In the genomic region with DNA sequence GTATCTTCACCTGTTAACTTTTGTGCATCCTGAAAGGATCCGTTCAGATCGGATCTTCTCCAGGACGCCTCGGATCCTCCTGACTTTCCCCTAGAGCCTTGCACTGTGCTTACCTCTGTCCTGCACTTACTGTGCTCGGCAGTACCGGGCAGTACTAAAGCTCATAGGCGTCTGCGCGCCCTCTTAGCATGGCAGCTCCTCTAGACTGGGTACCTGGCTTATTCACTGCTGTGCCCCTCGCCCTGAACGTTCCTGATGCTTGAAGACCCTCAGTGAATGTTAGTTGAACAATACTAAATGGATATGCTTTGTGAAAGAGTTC, we compare ENCODE assay signal across 8 cellular contexts. TPM values are rescaled to one million over a fixed set of nuclear protein-coding genes. Genes with fewer than 3 reads are reported as not detected.
A peak's percentile ranks its signal among the peaks of the same experiment; 100 is the strongest.
DNase-seq lines count a peak whose midpoint lies in the region; ATAC-seq, FAIRE-seq and TF ChIP-seq lines count a peak whose summit lies in the region.

No MANE protein-coding gene starts in this region.

- CTCF ChIA-PET in Calu3 (lab: Charles Lee), result no interaction called here
- CTCF ChIA-PET in GM10248 (lab: Yijun Ruan, JAX), result interaction anchor here (1.0 kb wide), 1 partner anchor 33 kb away, joined by 3 read pairs; no protein-coding TSS in a partner anchor

- no peaks in the 10 kb centered on the region for H3K9me3 ChIP-seq in NT2/D1 (ENCODE audit: insufficient read depth, low read length)
- no peaks in the 10 kb centered on the region for H3K9me3 ChIP-seq in neural cell (ENCODE audit: low read length)

- POLR2A ChIA-PET in GM10248 (lab: Yijun Ruan, JAX), result no interaction called here

- no peak for TF ChIP-seq EP300 in neural cell (conservative IDR thresholded peaks at IDR 0.05; ENCODE audit: poor library complexity, severe bottlenecking)

- DNase-seq in Calu3 (no peak), NT2/D1 (ENCODE audit: low read depth, low spot score) (no peak), epithelial cell of proximal tubule (ENCODE audit: low read depth) (no peak), urothelium cell line (ENCODE audit: low spot score) (no peak), NCI-H345 (lab: John Stamatoyannopoulos, UW) (no peak), GM10248 (ENCODE audit: extremely low spot score) (no peak)

- H3K27me3 ChIP-seq in NT2/D1 (ENCODE audit: insufficient read depth, insufficient read length), result peaks cover 44% of the 10 kb centered on the region
- H3K27me3 ChIP-seq in neural cell (ENCODE audit: insufficient read depth, low read depth, low read length), result peaks cover 25% of the 10 kb centered on the region

- peak overlapping the region; percentile 85 for H2AFZ ChIP-seq in neural cell (ENCODE audit: low read depth, low read length)

- no peak for ATAC-seq in HG02870 (IDR thresholded peaks at IDR 0.05; ENCODE audit: unreplicated experiment)

- peak overlapping the region; percentile 49 for H3K4me2 ChIP-seq in neural cell (ENCODE audit: low read length)

- H3K4me3 ChIP-seq in NT2/D1 (ENCODE audit: insufficient read length, low read depth) (peak overlapping the region; percentile 54), epithelial cell of proximal tubule (ENCODE audit: low read depth, low read length) (peak overlapping the region; percentile 88), neural cell (ENCODE audit: low read length) (peak overlapping the region; percentile 73)

- intact Hi-C loops in Calu3 (cut with micrococcal nuclease; ENCODE audit: unreplicated experiment), result no loop called here

- H3K9ac ChIP-seq in NT2/D1 (ENCODE audit: insufficient read length, low read depth) (peak overlapping the region; percentile 61), neural cell (ENCODE audit: low read length) (peak overlapping the region; percentile 71)

- no peak for TF ChIP-seq CTCF in Calu3 (IDR thresholded peaks at IDR 0.05; ENCODE audit: unreplicated experiment)
- no peak for TF ChIP-seq CTCF in epithelial cell of proximal tubule (conservative IDR thresholded peaks at IDR 0.05; ENCODE audit: low read depth, low read length)
- no peak for TF ChIP-seq CTCF in neural cell (IDR thresholded peaks at IDR 0.05; ENCODE audit: poor library complexity, severe bottlenecking)
- no peak for TF ChIP-seq CTCF in GM10248 (IDR thresholded peaks at IDR 0.05; ENCODE audit: control extremely low read depth, extremely low read depth, low read depth, missing control alignments)

- peak overlapping the region; percentile 79 for H3K4me3 Mint-ChIP-seq in Calu3 (ENCODE audit: low read depth, unreplicated experiment)

- peak overlapping the region; percentile 32 for H3K27ac Mint-ChIP-seq in Calu3 (ENCODE audit: unreplicated experiment)

- H3K27me3 Mint-ChIP-seq in Calu3 (ENCODE audit: unreplicated experiment), result no peaks in the 10 kb centered on the region

- no peaks in the 10 kb centered on the region for H3F3A ChIP-seq in neural cell (ENCODE audit: insufficient read depth, low read length, poor library complexity, severe bottlenecking)

- BruUV-seq in Calu3 (replicated peaks; lab: Mats Ljungman, UMichigan), result no TSS peak

- H3K9me3 Mint-ChIP-seq in Calu3 (ENCODE audit: low read depth, unreplicated experiment), result no peaks in the 10 kb centered on the region

- H3K9me2 ChIP-seq in neural cell (ENCODE audit: insufficient read depth, low read length), result no peaks in the 10 kb centered on the region

- H3K36me3 Mint-ChIP-seq in Calu3 (ENCODE audit: insufficient read depth, unreplicated experiment), result peaks cover 17% of the 10 kb centered on the region

- no peaks in the 10 kb centered on the region for H3K4me1 ChIP-seq in NT2/D1 (ENCODE audit: insufficient read depth, insufficient read length)

- peaks cover 8% of the 10 kb centered on the region for H3K4me1 Mint-ChIP-seq in Calu3 (ENCODE audit: low read depth, unreplicated experiment)

- H4K20me1 ChIP-seq in neural cell (ENCODE audit: insufficient read depth), result no peaks in the 10 kb centered on the region

- no peak overlapping the region for H3K27ac ChIP-seq in neural cell (ENCODE audit: low read length)

- no peak for TF ChIP-seq RAD21 in neural cell (conservative IDR thresholded peaks at IDR 0.05)

- H3K36me3 ChIP-seq in NT2/D1 (ENCODE audit: insufficient read depth, insufficient read length, low read length) (no peaks in the 10 kb centered on the region), neural cell (ENCODE audit: insufficient read depth, low read length) (no peaks in the 10 kb centered on the region)

- no peak for FAIRE-seq in urothelium cell line (lab: Jason Lieb, UNC)

- no peaks in the 10 kb centered on the region for H3K79me2 ChIP-seq in neural cell (replicated peaks; ENCODE audit: insufficient read depth, low read length)

TF ChIP-seq in neural cell, 6 proteins besides CTCF, POLR2A, EP300 and RAD21:
- TF ChIP-seq POLR2AphosphoS5 (IDR thresholded peaks at IDR 0.05) (no peak), EZH2 (IDR thresholded peaks at IDR 0.05; ENCODE audit: borderline replicate concordance, insufficient read depth, low read length, poor library complexity, severe bottlenecking) (no peak), REST (IDR thresholded peaks at IDR 0.05; ENCODE audit: borderline replicate concordance) (no peak), SMC3 (conservative IDR thresholded peaks at IDR 0.05; ENCODE audit: poor library complexity) (no peak), TAF1 (IDR thresholded peaks at IDR 0.05; ENCODE audit: low read depth) (no peak), MXI1 (conservative IDR thresholded peaks at IDR 0.05; ENCODE audit: poor library complexity, severe bottlenecking) (no peak)

RNA-seq across cellular contexts. Expression of gene SCP2, which starts 1.0 kb away (rescaled TPM):
- total RNA-seq in Calu3 (2022) (91.1 and 99.3 TPM in 2 replicates), epithelial cell of proximal tubule (68.7 and 110 TPM in 2 replicates)
- 165 and 182 TPM in 2 replicates for polyA plus RNA-seq in neural cell
- polyA minus RNA-seq in neural cell, result 86.4 and 88.7 TPM in 2 replicates

RNA-seq across cellular contexts. Expression of gene ECHDC2, which starts 6.5 kb away (rescaled TPM):
- total RNA-seq in Calu3 (2022) (113 and 114 TPM in 2 replicates), epithelial cell of proximal tubule (23.2 and 47.7 TPM in 2 replicates)
- polyA plus RNA-seq in neural cell, result 2.9 and 6.8 TPM in 2 replicates
- polyA minus RNA-seq in neural cell, result 3.0 TPM in 1 of 2 replicates, not detected in the other
